In genomic region chr7:41304995-41305394, GRCh38 we compare ENCODE assay signal across 21 cellular contexts.
DNase-seq lines count a peak whose midpoint lies in the region; ATAC-seq, FAIRE-seq and TF ChIP-seq lines count a peak whose summit lies in the region.
"Had no signal": no experiment of that assay in that cellular context is flagged by ENCODE, and none has a peak within 500 bp of the region (broad histone marks: within the 10 kb centered on the region; RNA-seq: fewer than 3 reads in every experiment).

No MANE protein-coding gene starts in this region.

- H3K36me3 ChIP-seq in GM12878 (ENCODE audit: control insufficient read depth in 2 of 2, insufficient read depth in 2 of 2, low read length in 1 of 2) (no peaks in the 10 kb centered on the region), smooth muscle cell (ENCODE audit: low read depth) (no peaks in the 10 kb centered on the region)
- H3K36me3 ChIP-seq: BE2C had no signal

- H3K9me3 ChIP-seq in GM12878 (replicated peaks; ENCODE audit: control insufficient read depth, insufficient read depth, low read length) (no peaks in the 10 kb centered on the region), smooth muscle cell (replicated peaks; ENCODE audit: low read depth) (no peaks in the 10 kb centered on the region)
- H3K9me3 ChIP-seq: BE2C had no signal

- TF ChIP-seq EP300 in GM12878 (IDR thresholded peaks at IDR 0.05; ENCODE audit: borderline replicate concordance in 1 of 2, control insufficient read depth in 1 of 2, low read depth in 2 of 2, low read length in 2 of 2): no peak

- H3K27ac ChIP-seq in GM12878 (ENCODE audit: control insufficient read depth, insufficient read depth) (no peak overlapping the region), smooth muscle cell (ENCODE audit: low read depth) (no peak overlapping the region), RWPE1 (no peak overlapping the region)

- in situ Hi-C loops in GM12878 (cut with MboI): no loop called here

- no peak overlapping the region for H3K4me2 ChIP-seq in GM12878 (ENCODE audit: control insufficient read depth, insufficient read depth)
- H3K4me2 ChIP-seq in smooth muscle cell: no peak overlapping the region

- CTCF ChIA-PET in GM12878 (lab: Yijun Ruan, JAX) (no interaction called here), RWPE1 (lab: Yijun Ruan, JAX) (no interaction called here)

- TF ChIP-seq POLR2A in GM12878 (IDR thresholded peaks at IDR 0.05; ENCODE audit: low read depth, low read length): no peak

- H3K79me2 ChIP-seq in GM12878 (ENCODE audit: control insufficient read depth, insufficient read depth, low read length) (no peaks in the 10 kb centered on the region), smooth muscle cell (ENCODE audit: low read depth) (no peaks in the 10 kb centered on the region)

- H4K20me1 ChIP-seq in GM12878 (ENCODE audit: control insufficient read depth, insufficient read depth): no peaks in the 10 kb centered on the region
- H4K20me1 ChIP-seq in smooth muscle cell (ENCODE audit: low read depth): no peaks in the 10 kb centered on the region

- POLR2A ChIA-PET in GM12878 (lab: Charles Lee): no interaction called here
- POLR2A ChIA-PET in RWPE1 (lab: Yijun Ruan, JAX; ENCODE audit: low non-redundant PET): no interaction called here

- FAIRE-seq in GM12878 (lab: Jason Lieb, UNC): no peak
- FAIRE-seq: A204.1, H1, HepG2 had no signal

- H3F3A ChIP-seq in smooth muscle cell (ENCODE audit: low read depth): no peaks in the 10 kb centered on the region

- no TSS peak for BruUV-seq in GM12878 (replicated peaks; lab: Mats Ljungman, UMichigan)

- SMC1A ChIA-PET in GM12878 (lab: Charles Lee; ENCODE audit: uncharacterized antibody, unreplicated experiment): no interaction called here

- DNase-seq in GM12878 (ENCODE audit: low read depth, low spot score) (no peak), smooth muscle cell (lab: John Stamatoyannopoulos, UW; ENCODE audit: unreplicated experiment) (no peak), RPMI8226 (no peak), iPS-NIHi7 (ENCODE audit: extremely low spot score) (no peak), RWPE1 (ENCODE audit: low spot score) (no peak), cortex of kidney (lab: John Stamatoyannopoulos, UW) (no peak)
- DNase-seq: ACHN; BE2C; C1 segment of cervical spinal cord; CD4-positive, alpha-beta T cell; DMS153; DMS79; GF-D8; H9; Kasumi-1; KBM-7 had no signal

- WGBS in GM12878 (ENCODE audit: insufficient coverage, insufficient replicate concordance, low lambda C conversion rate, missing lambda C conversion rate): 0% methylated on average over 1 of the region's 1 CpG
- WGBS in smooth muscle cell (ENCODE audit: low lambda C conversion rate): 79% methylated on average over 1 of the region's 1 CpG

- H3K9ac ChIP-seq in GM12878 (ENCODE audit: control insufficient read depth, insufficient read depth, low read length): no peak overlapping the region
- H3K9ac ChIP-seq in smooth muscle cell (ENCODE audit: low read depth): no peak overlapping the region

- RAD21 ChIA-PET in GM12878 (lab: Charles Lee; ENCODE audit: unreplicated experiment): no interaction called here

- TF ChIP-seq CTCF in GM12878 (IDR thresholded peaks at IDR 0.05 in 2 of 3, conservative IDR thresholded peaks at IDR 0.05 in 1 of 3; ENCODE audit: control insufficient read depth in 2 of 3, extremely low read depth in 1 of 3, insufficient read depth in 1 of 3, low read depth in 3 of 3, low read length in 3 of 3) (no peak), smooth muscle cell (IDR thresholded peaks at IDR 0.05; ENCODE audit: borderline replicate concordance, insufficient read depth, poor library complexity, severe bottlenecking) (no peak), RWPE1 (conservative IDR thresholded peaks at IDR 0.05; ENCODE audit: low read depth) (no peak)

- H2AFZ ChIP-seq in GM12878 (ENCODE audit: control insufficient read depth, low read depth, low read length) (no peak overlapping the region), smooth muscle cell (ENCODE audit: low read depth) (peak overlapping the region; percentile 2)

- no peak for TF ChIP-seq RAD21 in GM12878 (IDR thresholded peaks at IDR 0.05; ENCODE audit: insufficient read depth, low read depth, low read length)

- H3K27me3 ChIP-seq in GM12878 (replicated peaks in 1 of 2; ENCODE audit: control insufficient read depth in 2 of 2, insufficient read depth in 2 of 2, low read length in 1 of 2) (no peaks in the 10 kb centered on the region), smooth muscle cell (ENCODE audit: low read depth) (no peaks in the 10 kb centered on the region)
- H3K27me3 ChIP-seq: BE2C had no signal

- ATAC-seq in GM18868 (IDR thresholded peaks at IDR 0.05; ENCODE audit: unreplicated experiment) (peak; percentile 79), HG02588 (IDR thresholded peaks at IDR 0.05; ENCODE audit: unreplicated experiment) (peak; percentile 67), GM12878 (peak; percentile 90)
- ATAC-seq: HepG2 had no signal

- H3K4me1 ChIP-seq in GM12878 (ENCODE audit: control insufficient read depth, insufficient read depth, low read length) (no peaks in the 10 kb centered on the region), smooth muscle cell (ENCODE audit: low read depth) (no peaks in the 10 kb centered on the region)
- H3K4me1 ChIP-seq: BE2C had no signal

- H3K4me3 ChIP-seq in GM12878: no peak overlapping the region
- no peak overlapping the region for H3K4me3 ChIP-seq in smooth muscle cell

- intact Hi-C loops in GM12878 (cut with micrococcal nuclease; ENCODE audit: unreplicated experiment): no loop called here

TF ChIP-seq in GM12878, 131 proteins besides CTCF, POLR2A, EP300 and RAD21:
- no peak for TF ChIP-seq MTA2 (IDR thresholded peaks at IDR 0.05; ENCODE audit: low read depth)
- no peak for TF ChIP-seq SMAD1 (IDR thresholded peaks at IDR 0.05; ENCODE audit: low read depth, partially characterized antibody)
- TF ChIP-seq ZNF384 (IDR thresholded peaks at IDR 0.05; ENCODE audit: borderline replicate concordance, low read depth, low read length): no peak
- TF ChIP-seq TCF12 (IDR thresholded peaks at IDR 0.05; ENCODE audit: low read depth, low read length): no peak
- TF ChIP-seq CREM (IDR thresholded peaks at IDR 0.05; ENCODE audit: low read depth): no peak
- no peak for TF ChIP-seq TARDBP (IDR thresholded peaks at IDR 0.05; ENCODE audit: borderline replicate concordance)
- no peak for TF ChIP-seq HCFC1 (IDR thresholded peaks at IDR 0.05; ENCODE audit: low read length)
- no peak for TF ChIP-seq JUND (IDR thresholded peaks at IDR 0.05; ENCODE audit: low read depth, low read length)
- TF ChIP-seq USF1 (IDR thresholded peaks at IDR 0.05; ENCODE audit: borderline replicate concordance, extremely low read length, insufficient read depth, low read depth, low read length): no peak
- TF ChIP-seq CREB1 (IDR thresholded peaks at IDR 0.05; ENCODE audit: low read depth): no peak
- no peak for TF ChIP-seq ASH2L (IDR thresholded peaks at IDR 0.05; ENCODE audit: borderline replicate concordance, low read depth)
- TF ChIP-seq NBN (IDR thresholded peaks at IDR 0.05): no peak
- TF ChIP-seq IKZF1 (conservative IDR thresholded peaks at IDR 0.05): 0 out of 2 replicates have a peak, but pooled peaks have one; percentile 54
- peak in 1 of 2 experiments; percentile 28; a peak in 2 of 4 replicates for TF ChIP-seq IKZF2 (IDR thresholded peaks at IDR 0.05)
- no peak for TF ChIP-seq ZNF207 (IDR thresholded peaks at IDR 0.05; ENCODE audit: borderline replicate concordance)
- TF ChIP-seq SPI1 (IDR thresholded peaks at IDR 0.05; ENCODE audit: borderline replicate concordance, insufficient read depth, low read depth, low read length): peak; percentile 21; the same call in 1 of the 2 replicates
- TF ChIP-seq LARP7 (IDR thresholded peaks at IDR 0.05): no peak
- TF ChIP-seq EGR1 (IDR thresholded peaks at IDR 0.05; ENCODE audit: borderline replicate concordance in 1 of 2, low read depth in 2 of 2, low read length in 2 of 2): no peak
- TF ChIP-seq POLR2AphosphoS5 (IDR thresholded peaks at IDR 0.05; ENCODE audit: low read length): no peak
- TF ChIP-seq SUZ12 (IDR thresholded peaks at IDR 0.05; ENCODE audit: unreplicated experiment): no peak
- TF ChIP-seq E2F4 (IDR thresholded peaks at IDR 0.05; ENCODE audit: low read depth, low read length): no peak
- 0 out of 2 replicates have a peak, but pooled peaks have one; percentile 22 for TF ChIP-seq RELB (IDR thresholded peaks at IDR 0.05; ENCODE audit: low read depth)
- TF ChIP-seq YBX1 (IDR thresholded peaks at IDR 0.05): no peak
- TF ChIP-seq ZSCAN29 (IDR thresholded peaks at IDR 0.05): no peak
